Comparison of ENCODE assay signal across 11 cellular contexts in genomic region chr2:197613509-197613987, GRCh38.
DNase-seq lines count a peak whose midpoint lies in the region; TF ChIP-seq lines count a peak whose summit lies in the region.
"Had no signal": no experiment of that assay in that cellular context is flagged by ENCODE, and none has a peak within 500 bp of the region (broad histone marks: within the 10 kb centered on the region; RNA-seq: fewer than 3 reads in every experiment).

No MANE protein-coding gene starts in this region.

- H3K4me3 ChIP-seq in dorsolateral prefrontal cortex (no peak overlapping the region), prostate gland (no peak overlapping the region)

- H3K27ac ChIP-seq in dorsolateral prefrontal cortex: peak overlapping the region in 54 of 59 donors; percentile 1 to 88 (median 60)
- peak overlapping the region in 1 of 2 donors; percentile 55 for H3K27ac ChIP-seq in prostate gland

- intact Hi-C loops in dorsolateral prefrontal cortex (cut with DNase I) (no loop called here), prostate gland (cut with DNase I) (no loop called here)

- H3K27me3 ChIP-seq in dorsolateral prefrontal cortex (no peaks in the 10 kb centered on the region), prostate gland (replicated peaks; ENCODE audit: insufficient read depth) (no peaks in the 10 kb centered on the region)

- 0% methylated on average over 1 of the region's 1 CpG for WGBS in prostate gland

- TF ChIP-seq POLR2A in prostate gland (IDR thresholded peaks at IDR 0.05): no peak

- DNase-seq in HuH-7 (ENCODE audit: low spot score) (peak; percentile 86), NCI-H345 (lab: John Stamatoyannopoulos, UW) (peak; percentile 90), dorsolateral prefrontal cortex (no peak), prostate gland (ENCODE audit: low spot score) (peak; percentile 45), GM19240 (ENCODE audit: insufficient read length, low spot score) (no peak), putamen (ENCODE audit: low spot score) (no peak), islet precursor cell (no peak)
- DNase-seq: aorta; effector CD8-positive, alpha-beta T cell; NCI-H524; Right ventricle myocardium superior had no signal

- H3K9me3 ChIP-seq in prostate gland: no peaks in the 10 kb centered on the region

- no peaks in the 10 kb centered on the region for H3K36me3 ChIP-seq in prostate gland

- peaks cover 12% of the 10 kb centered on the region for H3K4me1 ChIP-seq in prostate gland (replicated peaks)

- TF ChIP-seq CTCF in dorsolateral prefrontal cortex (IDR thresholded peaks at IDR 0.05 in 54 of 56, conservative IDR thresholded peaks at IDR 0.05 in 2 of 56; ENCODE audit: low read depth in 1 of 56, partially characterized antibody in 56 of 56) (no peak), prostate gland (IDR thresholded peaks at IDR 0.05) (no peak)

Comparison
In these comparisons a context has a peak if more than half of its experiments do, and no peak if none do; other contexts are left out.
1. DNase-seq: peak in HuH-7 (single experiment), NCI-H345 (single experiment) and prostate gland (single experiment); none in dorsolateral prefrontal cortex (0 of 10), GM19240 (single experiment), putamen (single experiment) and islet precursor cell (single experiment).